9 cellular contexts compared by ENCODE assay signal in genomic region chr4:19224820-19225219, GRCh38.
DNase-seq lines count a peak whose midpoint lies in the region; ATAC-seq and TF ChIP-seq lines count a peak whose summit lies in the region.
"Had no signal": no experiment of that assay in that cellular context is flagged by ENCODE, and none has a peak within 500 bp of the region (broad histone marks: within the 10 kb centered on the region; RNA-seq: fewer than 3 reads in every experiment).

No MANE protein-coding gene starts in this region.

- no peaks in the 10 kb centered on the region for H3K27me3 ChIP-seq in mesendoderm (ENCODE audit: insufficient read depth, low read length, poor library complexity)

- H3K23ac ChIP-seq in mesendoderm (ENCODE audit: low read length): no peak overlapping the region

- H3K27me3 Mint-ChIP-seq in activated T-cell treated with anti-CD3 and anti-CD28 coated beads, Interleukin-2, amount 50 U/mL, for 72 hours (ENCODE audit: low read depth): no peaks in the 10 kb centered on the region

- no CpG with 5 or more reads among the region's 2 CpGs for WGBS in mesendoderm (ENCODE audit: extremely low coverage, insufficient coverage, low lambda C conversion rate)

- no peak for ATAC-seq in GM21528 (IDR thresholded peaks at IDR 0.05; ENCODE audit: low FRiP score, unreplicated experiment)
- no peak for ATAC-seq in activated T-cell treated with anti-CD3 and anti-CD28 coated beads, Interleukin-2, amount 50 U/mL, for 72 hours (replicated peaks in 1 of 2)
- no peak for ATAC-seq in HG03571 (IDR thresholded peaks at IDR 0.05; ENCODE audit: unreplicated experiment)

- H3K79me2 ChIP-seq in mesendoderm (ENCODE audit: control insufficient read depth, insufficient read depth, low read length): no peaks in the 10 kb centered on the region

- no peaks in the 10 kb centered on the region for H3K4me1 ChIP-seq in mesendoderm (ENCODE audit: control insufficient read depth, low read depth, low read length)

- H2BK15ac ChIP-seq in mesendoderm (replicated peaks; ENCODE audit: low read depth): no peak overlapping the region

- H3K27ac Mint-ChIP-seq in activated T-cell treated with anti-CD3 and anti-CD28 coated beads, Interleukin-2, amount 50 U/mL, for 72 hours: no peak overlapping the region

- H3K27ac ChIP-seq in mesendoderm (ENCODE audit: low read depth, low read length): no peak overlapping the region
- H3K27ac ChIP-seq: HL-60 had no signal

- peaks cover 0 to 1% of the 10 kb centered on the region in 2 donors for H3K36me3 Mint-ChIP-seq in activated T-cell treated with anti-CD3 and anti-CD28 coated beads, Interleukin-2, amount 50 U/mL, for 72 hours (ENCODE audit: insufficient read depth in 2 of 2)

- H3K9ac ChIP-seq in mesendoderm (ENCODE audit: low read length): no peak overlapping the region

- no peak overlapping the region for H2AK5ac ChIP-seq in mesendoderm (ENCODE audit: low read length)

- peaks cover 0 to under 1% of the 10 kb centered on the region in 2 donors for H3K9me3 Mint-ChIP-seq in activated T-cell treated with anti-CD3 and anti-CD28 coated beads, Interleukin-2, amount 50 U/mL, for 72 hours

- H4K5ac ChIP-seq in mesendoderm (ENCODE audit: low read length): no peak overlapping the region

- H3K4me3 Mint-ChIP-seq in activated T-cell treated with anti-CD3 and anti-CD28 coated beads, Interleukin-2, amount 50 U/mL, for 72 hours: no peak overlapping the region

- no peak overlapping the region for H2BK120ac ChIP-seq in mesendoderm (ENCODE audit: low read depth, low read length)

- H3K4me1 Mint-ChIP-seq in activated T-cell treated with anti-CD3 and anti-CD28 coated beads, Interleukin-2, amount 50 U/mL, for 72 hours (ENCODE audit: low read depth): no peaks in the 10 kb centered on the region

- POLR2A ChIA-PET in GM10248 (lab: Yijun Ruan, JAX): no interaction called here

- DNase-seq in GM10248 (ENCODE audit: extremely low spot score) (peak; percentile 13), NCI-H1417 (lab: John Stamatoyannopoulos, UW) (peak in 2 of 3 experiments; percentile 22 to 68), astrocyte of the hippocampus (ENCODE audit: low read depth, low spot score) (peak; percentile 23), mesendoderm (peak; percentile 25), germinal center (ENCODE audit: low spot score) (no peak)
- no peak for DNase-seq in activated T-cell treated with anti-CD3 and anti-CD28 coated beads, Interleukin-2, amount 50 U/mL, for 72 hours

- no peak overlapping the region for H3K56ac ChIP-seq in mesendoderm (ENCODE audit: low read length)

- TF ChIP-seq CTCF in GM10248 (IDR thresholded peaks at IDR 0.05; ENCODE audit: control extremely low read depth, extremely low read depth, low read depth, missing control alignments): peak; percentile 11

- no peaks in the 10 kb centered on the region for H3K36me3 ChIP-seq in mesendoderm (ENCODE audit: control insufficient read depth, insufficient read depth, low read length)

- H4K8ac ChIP-seq in mesendoderm (ENCODE audit: low read depth, low read length): no peak overlapping the region

- H3K79me1 ChIP-seq in mesendoderm (ENCODE audit: low read length): no peaks in the 10 kb centered on the region

- H3K4ac ChIP-seq in mesendoderm (ENCODE audit: low read depth, low read length): no peak overlapping the region

- no peak overlapping the region for H3K4me2 ChIP-seq in mesendoderm (ENCODE audit: low read length)

- H3K4me3 ChIP-seq in mesendoderm (ENCODE audit: low read length): no peak overlapping the region

- CTCF ChIA-PET in GM10248 (lab: Yijun Ruan, JAX): interaction anchor here (2.8 kb wide), 1 partner anchor 1023 kb away, joined by 10 read pairs; no protein-coding TSS in a partner anchor

- H3K18ac ChIP-seq in mesendoderm (ENCODE audit: low read length): no peak overlapping the region

- no peak overlapping the region for H2BK5ac ChIP-seq in mesendoderm (ENCODE audit: low read length)

Comparison
In these comparisons a context has a peak if more than half of its experiments do, and no peak if none do; other contexts are left out.
1. DNase-seq: peak in GM10248 (single experiment), NCI-H1417 (2 of 3), astrocyte of the hippocampus (single experiment) and mesendoderm (single experiment); none in germinal center (single experiment) and activated T-cell treated with anti-CD3 and anti-CD28 coated beads, Interleukin-2, amount 50 U/mL, for 72 hours (0 of 2).